ENCODE assay signal across 1 cellular context in genomic region chr2:72182547-72183460, GRCh38.
TF ChIP-seq lines count a peak whose summit lies in the region.

No MANE protein-coding gene starts in this region.

TF ChIP-seq in HepG2, 621 proteins besides CTCF, POLR2A, EP300 and RAD21:
- TF ChIP-seq AKAP8 (CRISPR knock-in tag; IDR thresholded peaks at IDR 0.05) (no peak), ZNF687 (CRISPR knock-in tag; IDR thresholded peaks at IDR 0.05) (no peak), NKX3-1 (CRISPR knock-in tag; IDR thresholded peaks at IDR 0.05) (no peak), ZSCAN9 (CRISPR knock-in tag; IDR thresholded peaks at IDR 0.05; ENCODE audit: borderline replicate concordance) (no peak), SRSF4 (IDR thresholded peaks at IDR 0.05; ENCODE audit: low read depth, low read length, poor library complexity, severe bottlenecking) (no peak), SP140L (CRISPR knock-in tag; IDR thresholded peaks at IDR 0.05; ENCODE audit: borderline replicate concordance) (no peak), NR2F1 (CRISPR knock-in tag; IDR thresholded peaks at IDR 0.05) (no peak), ZBTB21 (CRISPR knock-in tag; IDR thresholded peaks at IDR 0.05) (no peak), ARNT (IDR thresholded peaks at IDR 0.05) (no peak), BRF2 (CRISPR knock-in tag; IDR thresholded peaks at IDR 0.05) (no peak), ZFP36L1 (CRISPR knock-in tag; IDR thresholded peaks at IDR 0.05) (no peak), ZNF709 (CRISPR knock-in tag; IDR thresholded peaks at IDR 0.05) (no peak), CSRNP2 (CRISPR knock-in tag; conservative IDR thresholded peaks at IDR 0.05; ENCODE audit: low read depth) (no peak), ZNF660 (CRISPR knock-in tag; IDR thresholded peaks at IDR 0.05; ENCODE audit: borderline replicate concordance, low read depth) (no peak), GATAD1 (CRISPR knock-in tag; IDR thresholded peaks at IDR 0.05) (no peak), ZNF441 (CRISPR knock-in tag; IDR thresholded peaks at IDR 0.05; ENCODE audit: borderline replicate concordance) (no peak), HNRNPUL1 (IDR thresholded peaks at IDR 0.05; ENCODE audit: low read depth, low read length) (no peak)
